ENCODE assay signal across 8 cellular contexts in the genomic region with DNA sequence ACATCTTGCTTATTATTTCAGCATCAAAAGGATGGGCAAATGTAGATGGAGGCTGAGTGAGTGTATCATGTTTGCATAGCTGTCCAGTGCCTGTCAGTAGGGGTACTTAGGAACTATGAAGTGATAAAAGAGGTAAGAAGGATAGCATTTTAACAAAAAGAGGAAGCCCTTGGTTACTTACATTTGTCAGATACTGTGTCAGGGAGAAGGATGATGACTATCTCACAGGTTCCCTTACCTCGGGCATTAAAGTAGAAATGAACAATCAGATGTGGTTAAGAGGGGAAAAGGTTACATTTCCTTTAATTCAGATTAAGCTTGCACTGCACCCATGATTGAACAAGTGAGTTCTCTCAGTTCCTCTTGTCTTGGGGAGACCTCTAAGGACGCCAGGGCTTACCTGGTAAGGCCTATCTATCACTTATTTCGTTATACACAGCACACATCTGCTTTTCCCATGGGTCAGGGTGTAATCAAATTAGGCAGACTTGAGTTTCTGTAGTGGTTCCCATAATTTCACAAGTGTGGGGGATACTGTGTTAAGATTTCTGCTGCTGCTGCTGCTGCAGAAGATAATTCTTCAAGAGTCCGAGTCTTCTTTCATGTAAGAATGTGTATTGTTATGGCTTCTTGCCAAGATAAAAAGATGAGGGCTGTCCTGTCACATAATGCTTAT. TPM values are rescaled to one million over a fixed set of nuclear protein-coding genes. Genes with fewer than 3 reads are reported as not detected.
DNase-seq lines count a peak whose midpoint lies in the region; ATAC-seq and TF ChIP-seq lines count a peak whose summit lies in the region.

No MANE protein-coding gene starts in this region.

- peaks cover 65% of the 10 kb centered on the region for H3K4me1 Mint-ChIP-seq in activated CD4-positive, alpha-beta memory T cell treated with anti-CD3 and anti-CD28 coated beads for 36 hours (ENCODE audit: low read depth)

- peak overlapping the region in 1 of 2 donors; percentile 11 for H3K4me3 ChIP-seq in left lung
- peak overlapping the region; percentile 20 to 77 for H3K4me3 ChIP-seq in vagina
- H3K4me3 ChIP-seq in BE2C (ENCODE audit: low read depth, low read length), result no peak overlapping the region

- H3K27me3 Mint-ChIP-seq in activated CD4-positive, alpha-beta memory T cell treated with anti-CD3 and anti-CD28 coated beads for 36 hours, result no peaks in the 10 kb centered on the region

- CTCF ChIA-PET in activated CD4-positive, alpha-beta memory T cell treated with anti-CD3 and anti-CD28 coated beads for 36 hours (lab: Charles Lee), result interaction anchor here (0.7 to 1.2 kb wide), 3 partner anchors 11 to 480 kb away, joined by 3 read pairs; no protein-coding TSS in a partner anchor

- TF ChIP-seq CTCF in GM20000 (IDR thresholded peaks at IDR 0.05; ENCODE audit: extremely low read depth, missing control alignments) (no peak), left lung (IDR thresholded peaks at IDR 0.05) (no peak), vagina (IDR thresholded peaks at IDR 0.05) (no peak), BE2C (IDR thresholded peaks at IDR 0.05; ENCODE audit: low read depth, low read length) (no peak)

- POLR2A ChIA-PET in activated CD4-positive, alpha-beta memory T cell treated with anti-CD3 and anti-CD28 coated beads for 36 hours (lab: Charles Lee), result no interaction called here

- no peak for TF ChIP-seq POLR2A in vagina (IDR thresholded peaks at IDR 0.05)

- H3K4me1 ChIP-seq in left lung, result peaks cover 32 to 80% of the 10 kb centered on the region in 2 donors
- peaks cover 73% of the 10 kb centered on the region for H3K4me1 ChIP-seq in vagina
- peaks cover 15% of the 10 kb centered on the region for H3K4me1 ChIP-seq in BE2C

- H3K36me3 ChIP-seq in left lung, result peaks cover 0 to 22% of the 10 kb centered on the region in 2 donors
- peaks cover 0 to 30% of the 10 kb centered on the region in 2 donors for H3K36me3 ChIP-seq in vagina
- peaks cover 15% of the 10 kb centered on the region for H3K36me3 ChIP-seq in BE2C

- H3K4me3 Mint-ChIP-seq in activated CD4-positive, alpha-beta memory T cell treated with anti-CD3 and anti-CD28 coated beads for 36 hours, result peak overlapping the region; percentile 34

- H3K9me3 ChIP-seq in left lung (no peaks in the 10 kb centered on the region), vagina (no peaks in the 10 kb centered on the region), BE2C (no peaks in the 10 kb centered on the region)

- DNase-seq in ELR (ENCODE audit: low read depth) (peak; percentile 70), GM20000 (ENCODE audit: low spot score) (peak; percentile 63), left lung (no peak), vagina (ENCODE audit: extremely low spot score in 2 of 2) (no peak), BE2C (no peak), NCI-H2171 (lab: John Stamatoyannopoulos, UW) (no peak)
- no peak for DNase-seq in activated CD4-positive, alpha-beta memory T cell treated with anti-CD3 and anti-CD28 coated beads for 36 hours

- intact Hi-C loops in activated CD4-positive, alpha-beta memory T cell treated with anti-CD3 and anti-CD28 coated beads for 36 hours (cut with micrococcal nuclease), result loop anchor here (1.0 to 5.0 kb wide), 6 partner anchors 16 to 318 kb away; no protein-coding TSS in a partner anchor
- intact Hi-C loops in left lung (cut with DNase I), result no loop called here
- intact Hi-C loops in vagina (cut with DNase I), result no loop called here

- H3K9me3 Mint-ChIP-seq in activated CD4-positive, alpha-beta memory T cell treated with anti-CD3 and anti-CD28 coated beads for 36 hours, result no peaks in the 10 kb centered on the region

- ATAC-seq in HG03521 (IDR thresholded peaks at IDR 0.05; ENCODE audit: unreplicated experiment) (peak; percentile 70), left lung (no peak)

- H3K27me3 ChIP-seq in left lung (no peaks in the 10 kb centered on the region), vagina (no peaks in the 10 kb centered on the region), BE2C (no peaks in the 10 kb centered on the region)

- peaks cover 35% of the 10 kb centered on the region for H3K36me3 Mint-ChIP-seq in activated CD4-positive, alpha-beta memory T cell treated with anti-CD3 and anti-CD28 coated beads for 36 hours

- H3K27ac ChIP-seq in left lung, result peak overlapping the region; percentile 98 to 99
- peak overlapping the region; percentile 99 for H3K27ac ChIP-seq in vagina

- H3K27ac Mint-ChIP-seq in activated CD4-positive, alpha-beta memory T cell treated with anti-CD3 and anti-CD28 coated beads for 36 hours, result peak overlapping the region; percentile 70

RNA-seq across cellular contexts. Expression of a gene that starts 4.5 kb away (rescaled TPM):
- total RNA-seq in activated CD4-positive, alpha-beta memory T cell treated with anti-CD3 and anti-CD28 coated beads for 36 hours, result 1 to 10 TPM; 5.4 to 6.5 TPM
- total RNA-seq in left lung, result 10 to 100 TPM; 50.0 to 53.9 TPM
- total RNA-seq in vagina, result 110 TPM
- polyA plus RNA-seq in BE2C (2012; ENCODE audit: insufficient read depth, insufficient read length, low read depth), result 25.3 TPM

Comparison
In these comparisons a context has a peak if more than half of its experiments do, and no peak if none do; other contexts are left out.
1. DNase-seq: peak in ELR (single experiment) and GM20000 (single experiment); none in activated CD4-positive, alpha-beta memory T cell treated with anti-CD3 and anti-CD28 coated beads for 36 hours (single experiment), left lung (0 of 2), vagina (0 of 2), BE2C (single experiment) and NCI-H2171 (single experiment).
2. RNA of a gene that starts 4.5 kb away (total RNA-seq): 110 TPM in vagina (single experiment) and 50.0 to 53.9 TPM in left lung; 5.4 to 6.5 TPM in activated CD4-positive, alpha-beta memory T cell treated with anti-CD3 and anti-CD28 coated beads for 36 hours; every median in the first group is over 4 times any median in the second.